Comparison of ENCODE assay signal across 23 cellular contexts in the genomic region with DNA sequence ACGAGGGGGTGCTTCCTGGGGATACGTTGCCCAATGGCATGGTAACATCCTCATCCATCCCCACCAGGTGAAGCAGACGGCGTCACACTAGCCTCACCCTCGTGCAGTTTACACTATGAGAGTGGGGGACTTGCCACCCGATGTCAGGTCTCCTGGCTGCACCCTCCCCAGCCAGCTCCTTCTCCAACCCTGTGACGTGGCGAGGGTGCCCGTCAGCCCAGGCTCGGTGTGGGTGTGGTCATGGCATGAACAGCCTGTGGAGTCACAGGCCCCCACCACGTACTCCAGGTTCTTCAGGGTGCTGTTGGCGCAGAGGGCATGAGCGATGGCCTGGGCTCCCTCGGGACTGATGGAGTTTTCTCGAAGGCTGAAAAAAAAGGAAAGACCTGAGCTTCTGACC. TPM values are rescaled to one million over a fixed set of nuclear protein-coding genes. Genes with fewer than 3 reads are reported as not detected.
A peak's percentile ranks its signal among the peaks of the same experiment; 100 is the strongest.
DNase-seq lines count a peak whose midpoint lies in the region; ATAC-seq and TF ChIP-seq lines count a peak whose summit lies in the region.
"Had no signal": no experiment of that assay in that cellular context is flagged by ENCODE, and none has a peak within 500 bp of the region (broad histone marks: within the 10 kb centered on the region; RNA-seq: fewer than 3 reads in every experiment).

No MANE protein-coding gene starts in this region.

- H3K4me3 Mint-ChIP-seq in central memory CD8-positive, alpha-beta T cell, result no peak overlapping the region
- peak overlapping the region; percentile 38 for H3K4me3 Mint-ChIP-seq in neural progenitor cell
- H3K4me3 Mint-ChIP-seq: CD8-positive, alpha-beta T cell had no signal

- peak overlapping the region; percentile 17 for H3K27ac Mint-ChIP-seq in central memory CD8-positive, alpha-beta T cell (ENCODE audit: low read depth)
- H3K27ac Mint-ChIP-seq in neural progenitor cell, result no peak overlapping the region

- H3K36me3 Mint-ChIP-seq in central memory CD8-positive, alpha-beta T cell (ENCODE audit: insufficient read depth), result peaks cover 55% of the 10 kb centered on the region
- no peaks in the 10 kb centered on the region for H3K36me3 Mint-ChIP-seq in neural progenitor cell

- no peaks in the 10 kb centered on the region for H4K20me1 ChIP-seq in neural progenitor cell (ENCODE audit: low read depth)

- H3K27me3 Mint-ChIP-seq in central memory CD8-positive, alpha-beta T cell, result no peaks in the 10 kb centered on the region
- peaks cover 4% of the 10 kb centered on the region for H3K27me3 Mint-ChIP-seq in neural progenitor cell (ENCODE audit: insufficient read depth, low read depth)

- H3K27me3 ChIP-seq in neural progenitor cell, result no peaks in the 10 kb centered on the region
- H3K27me3 ChIP-seq in upper lobe of right lung, result no peaks in the 10 kb centered on the region
- H3K27me3 ChIP-seq: BLaER1 treated with 17β-estradiol and CSF1 and Interleukin-3, amounts not matched to agents 10 nM and 100 nM; Peyer's patch had no signal

- intact Hi-C loops in cardiac septum (cut with DNase I) (no loop called here), left cardiac atrium (cut with DNase I) (no loop called here), upper lobe of right lung (cut with DNase I) (no loop called here)

- no peak overlapping the region for H3K9ac ChIP-seq in neural progenitor cell
- H3K9ac ChIP-seq: BLaER1 treated with 17β-estradiol and CSF1 and Interleukin-3, amounts not matched to agents 10 nM and 100 nM had no signal

- ATAC-seq in left cardiac atrium, result no peak
- no peak for ATAC-seq in central memory CD8-positive, alpha-beta T cell (replicated peaks; ENCODE audit: extremely low read depth, poor library complexity, severe bottlenecking)
- no peak for ATAC-seq in upper lobe of right lung
- ATAC-seq: CD8-positive, alpha-beta T cell had no signal

- no peaks in the 10 kb centered on the region for H3K9me3 Mint-ChIP-seq in central memory CD8-positive, alpha-beta T cell
- no peaks in the 10 kb centered on the region for H3K9me3 Mint-ChIP-seq in neural progenitor cell
- H3K9me3 Mint-ChIP-seq: CD8-positive, alpha-beta T cell had no signal

- no peaks in the 10 kb centered on the region for H3K9me3 ChIP-seq in neural progenitor cell (ENCODE audit: low read depth)
- H3K9me3 ChIP-seq in upper lobe of right lung, result no peaks in the 10 kb centered on the region
- H3K9me3 ChIP-seq: HAP-1, Peyer's patch had no signal

- H3K4me2 ChIP-seq in neural progenitor cell, result no peak overlapping the region
- H3K4me2 ChIP-seq: BLaER1 treated with 17β-estradiol and CSF1 and Interleukin-3, amounts not matched to agents 10 nM and 100 nM had no signal

- H3K4me1 ChIP-seq in neural progenitor cell (peaks cover 10% of the 10 kb centered on the region), upper lobe of right lung (no peaks in the 10 kb centered on the region)
- H3K4me1 ChIP-seq: Peyer's patch had no signal

- H3F3A ChIP-seq in neural progenitor cell (ENCODE audit: low read depth), result peaks cover 17% of the 10 kb centered on the region

- H3K4me3 ChIP-seq in neural progenitor cell (no peak overlapping the region), upper lobe of right lung (no peak overlapping the region)
- H3K4me3 ChIP-seq: BLaER1 treated with 17β-estradiol and CSF1 and Interleukin-3, amounts not matched to agents 10 nM and 100 nM; HAP-1; Peyer's patch had no signal

- DNase-seq in cardiac septum (ENCODE audit: low spot score), result peak; percentile 60
- DNase-seq in left cardiac atrium, result no peak
- no peak for DNase-seq in central memory CD8-positive, alpha-beta T cell (ENCODE audit: low spot score in 2 of 2)
- no peak for DNase-seq in neural progenitor cell (ENCODE audit: low spot score)
- peak; percentile 59 for DNase-seq in upper lobe of right lung
- DNase-seq in NCI-H2029 (lab: John Stamatoyannopoulos, UW), result no peak
- DNase-seq in HPDE6-E6E7 (ENCODE audit: extremely low spot score), result no peak
- DNase-seq: Calu3; CD8-positive, alpha-beta T cell; GF-D8; IMR-90; Karpas-422; NCI-H1417 treated with DMSO at 0.1 percent for 48 hours; NCI-H2081 treated with DMSO at 0.1 percent for 48 hours; NCI-H446 treated with DMSO at 0.1 percent for 48 hours; NCI-H69; NK-92 treated with Interleukin-12 subunit alpha and Interleukin-12 subunit beta, amount 100 ng/mL, for 24 hours had no signal

- TF ChIP-seq CTCF in neural progenitor cell (IDR thresholded peaks at IDR 0.05) (no peak), upper lobe of right lung (IDR thresholded peaks at IDR 0.05) (no peak)

- H3K36me3 ChIP-seq in neural progenitor cell (no peaks in the 10 kb centered on the region), upper lobe of right lung (peaks cover 3% of the 10 kb centered on the region)
- H3K36me3 ChIP-seq: HAP-1, Peyer's patch had no signal

- H2AFZ ChIP-seq in neural progenitor cell (replicated peaks), result no peak overlapping the region

- H3K27ac ChIP-seq in neural progenitor cell (no peak overlapping the region), upper lobe of right lung (no peak overlapping the region)
- H3K27ac ChIP-seq: BLaER1 treated with 17β-estradiol and CSF1 and Interleukin-3, amounts not matched to agents 10 nM and 100 nM; Peyer's patch had no signal

- H3K79me2 ChIP-seq in neural progenitor cell (ENCODE audit: low read depth), result no peaks in the 10 kb centered on the region

- no peaks in the 10 kb centered on the region for H3K4me1 Mint-ChIP-seq in central memory CD8-positive, alpha-beta T cell
- H3K4me1 Mint-ChIP-seq in neural progenitor cell, result peaks cover 8% of the 10 kb centered on the region

RNA-seq across cellular contexts. Expression of a gene that starts 28.3 kb away (rescaled TPM):
- total RNA-seq in cardiac septum, result 0.67 TPM
- total RNA-seq in left cardiac atrium, result 1 to 10 TPM in 1 of 2 donors, under 1 TPM in 1; 0.81 to 1.0 TPM
- 0.25 TPM in 1 of 2 replicates, not detected in the other for total RNA-seq in neural progenitor cell (ENCODE audit: low replicate concordance)
- total RNA-seq in upper lobe of right lung, result 5.5 TPM
- total RNA-seq: IMR-90, MCF 10A had no signal

RNA-seq across cellular contexts. Expression of a gene that starts 48.1 kb away (rescaled TPM):
- total RNA-seq in cardiac septum, result 15.3 TPM
- total RNA-seq in left cardiac atrium, result 10 to 100 TPM; 15.4 to 16.0 TPM
- total RNA-seq in neural progenitor cell (ENCODE audit: low replicate concordance), result 26.7 and 40.8 TPM in 2 replicates
- total RNA-seq in upper lobe of right lung, result 23.3 TPM

RNA-seq across cellular contexts. Expression of a gene that starts 53.6 kb away (rescaled TPM):
- not detected for total RNA-seq in cardiac septum
- not detected for total RNA-seq in left cardiac atrium
- total RNA-seq in neural progenitor cell (ENCODE audit: low replicate concordance), result not detected in 2 replicates
- not detected for total RNA-seq in upper lobe of right lung
- total RNA-seq: A673; Calu3; CD8-positive, alpha-beta T cell; HT1080; IMR-90; MCF 10A; Peyer's patch had no signal

Comparison
In these comparisons a context has a peak if more than half of its experiments do, and no peak if none do; other contexts are left out.
1. DNase-seq: peak in cardiac septum (single experiment) and upper lobe of right lung (single experiment); none in left cardiac atrium (single experiment), central memory CD8-positive, alpha-beta T cell (0 of 2), neural progenitor cell (single experiment), NCI-H2029 (single experiment) and HPDE6-E6E7 (single experiment).